ENCODE assay signal across 8 cellular contexts in the genomic region with DNA sequence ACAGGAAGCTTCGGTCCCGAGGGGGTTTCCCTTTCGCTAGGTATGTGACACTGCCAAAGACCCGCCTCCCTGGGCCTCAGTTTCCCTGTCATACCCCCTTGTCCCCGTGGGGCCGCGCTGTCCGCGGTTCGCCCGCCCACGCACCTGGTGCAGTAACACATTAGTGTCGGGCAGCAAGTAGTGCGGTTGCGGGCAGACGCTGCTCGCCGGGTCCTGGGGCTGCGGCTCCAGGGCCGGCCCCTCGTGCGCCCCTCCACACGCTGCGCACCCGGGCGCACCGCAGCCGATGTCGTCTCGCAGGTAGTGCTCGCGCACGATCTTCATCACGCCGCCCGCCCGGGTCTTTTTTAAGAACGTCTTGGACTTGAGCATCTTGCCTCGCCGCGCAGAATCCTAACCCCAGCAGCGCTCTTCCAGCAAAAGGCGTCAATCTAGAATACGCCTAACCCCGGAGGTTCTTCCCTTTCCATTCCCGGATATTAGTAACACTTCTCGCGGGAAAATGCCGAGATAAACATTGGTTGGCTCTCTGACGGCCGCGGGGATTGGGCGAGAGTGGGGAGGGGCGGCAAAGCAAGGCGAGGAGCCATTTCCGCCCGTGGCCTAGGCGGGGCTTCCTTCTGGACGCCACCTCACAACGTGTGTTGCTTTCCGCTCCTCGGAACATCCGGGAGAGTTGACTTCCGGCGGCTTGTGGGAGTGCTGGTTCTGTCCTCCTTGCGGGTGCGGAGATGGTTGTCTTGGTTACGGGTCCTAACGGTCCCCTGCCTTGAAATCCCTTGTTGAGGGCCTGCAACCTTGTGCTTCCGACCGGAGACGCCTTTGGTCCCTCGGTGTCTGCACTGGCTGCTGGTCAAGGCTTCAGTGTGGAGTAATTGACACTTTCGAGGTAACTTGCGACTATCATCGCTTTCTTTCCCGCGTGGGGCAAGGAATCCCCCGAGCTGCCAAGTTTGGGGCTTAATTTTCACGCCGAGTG. TPM values are rescaled to one million over a fixed set of nuclear protein-coding genes. Genes with fewer than 3 reads are reported as not detected.
DNase-seq lines count a peak whose midpoint lies in the region; ATAC-seq, FAIRE-seq and TF ChIP-seq lines count a peak whose summit lies in the region.

A gene with protein sequence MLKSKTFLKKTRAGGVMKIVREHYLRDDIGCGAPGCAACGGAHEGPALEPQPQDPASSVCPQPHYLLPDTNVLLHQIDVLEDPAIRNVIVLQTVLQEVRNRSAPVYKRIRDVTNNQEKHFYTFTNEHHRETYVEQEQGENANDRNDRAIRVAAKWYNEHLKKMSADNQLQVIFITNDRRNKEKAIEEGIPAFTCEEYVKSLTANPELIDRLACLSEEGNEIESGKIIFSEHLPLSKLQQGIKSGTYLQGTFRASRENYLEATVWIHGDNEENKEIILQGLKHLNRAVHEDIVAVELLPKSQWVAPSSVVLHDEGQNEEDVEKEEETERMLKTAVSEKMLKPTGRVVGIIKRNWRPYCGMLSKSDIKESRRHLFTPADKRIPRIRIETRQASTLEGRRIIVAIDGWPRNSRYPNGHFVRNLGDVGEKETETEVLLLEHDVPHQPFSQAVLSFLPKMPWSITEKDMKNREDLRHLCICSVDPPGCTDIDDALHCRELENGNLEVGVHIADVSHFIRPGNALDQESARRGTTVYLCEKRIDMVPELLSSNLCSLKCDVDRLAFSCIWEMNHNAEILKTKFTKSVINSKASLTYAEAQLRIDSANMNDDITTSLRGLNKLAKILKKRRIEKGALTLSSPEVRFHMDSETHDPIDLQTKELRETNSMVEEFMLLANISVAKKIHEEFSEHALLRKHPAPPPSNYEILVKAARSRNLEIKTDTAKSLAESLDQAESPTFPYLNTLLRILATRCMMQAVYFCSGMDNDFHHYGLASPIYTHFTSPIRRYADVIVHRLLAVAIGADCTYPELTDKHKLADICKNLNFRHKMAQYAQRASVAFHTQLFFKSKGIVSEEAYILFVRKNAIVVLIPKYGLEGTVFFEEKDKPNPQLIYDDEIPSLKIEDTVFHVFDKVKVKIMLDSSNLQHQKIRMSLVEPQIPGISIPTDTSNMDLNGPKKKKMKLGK (minus strand): TSS at position 440 of the 979 bp plus-strand sequence. CDS start 68 bp downstream, at position 372.
A gene with protein sequence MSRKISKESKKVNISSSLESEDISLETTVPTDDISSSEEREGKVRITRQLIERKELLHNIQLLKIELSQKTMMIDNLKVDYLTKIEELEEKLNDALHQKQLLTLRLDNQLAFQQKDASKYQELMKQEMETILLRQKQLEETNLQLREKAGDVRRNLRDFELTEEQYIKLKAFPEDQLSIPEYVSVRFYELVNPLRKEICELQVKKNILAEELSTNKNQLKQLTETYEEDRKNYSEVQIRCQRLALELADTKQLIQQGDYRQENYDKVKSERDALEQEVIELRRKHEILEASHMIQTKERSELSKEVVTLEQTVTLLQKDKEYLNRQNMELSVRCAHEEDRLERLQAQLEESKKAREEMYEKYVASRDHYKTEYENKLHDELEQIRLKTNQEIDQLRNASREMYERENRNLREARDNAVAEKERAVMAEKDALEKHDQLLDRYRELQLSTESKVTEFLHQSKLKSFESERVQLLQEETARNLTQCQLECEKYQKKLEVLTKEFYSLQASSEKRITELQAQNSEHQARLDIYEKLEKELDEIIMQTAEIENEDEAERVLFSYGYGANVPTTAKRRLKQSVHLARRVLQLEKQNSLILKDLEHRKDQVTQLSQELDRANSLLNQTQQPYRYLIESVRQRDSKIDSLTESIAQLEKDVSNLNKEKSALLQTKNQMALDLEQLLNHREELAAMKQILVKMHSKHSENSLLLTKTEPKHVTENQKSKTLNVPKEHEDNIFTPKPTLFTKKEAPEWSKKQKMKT (plus strand): TSS at position 673 of the 979 bp plus-strand sequence. CDS start 1,337 bp downstream, outside the sequence.

- H3K4me3 Mint-ChIP-seq in astrocyte (ENCODE audit: unreplicated experiment), result peak within 1 kb of the TSS; percentile 90

- peaks cover 13% of the 10 kb centered on the region for H3K4me1 Mint-ChIP-seq in astrocyte (ENCODE audit: low read depth, unreplicated experiment)

- peak; percentile 96 for FAIRE-seq in astrocyte (lab: Jason Lieb, UNC)

- H3K27ac ChIP-seq in astrocyte (ENCODE audit: low read depth, low read length) (peak within 1 kb of the TSS; percentile 84), rectal smooth muscle tissue (ENCODE audit: low read depth, low read length) (peak within 1 kb of the TSS; percentile 81), aorta (ENCODE audit: low read depth in 1 of 2, low read length in 2 of 2) (peak within 1 kb of the TSS; percentile 31 to 71)

- peak within 1 kb of the TSS; percentile 98 for H3K4me3 ChIP-seq in astrocyte (ENCODE audit: insufficient read depth, low read depth, low read length)
- H3K4me3 ChIP-seq in rectal smooth muscle tissue (ENCODE audit: low read length), result peak within 1 kb of the TSS; percentile 89
- H3K4me3 ChIP-seq in aorta (ENCODE audit: low read length in 2 of 2), result peak within 1 kb of the TSS; percentile 73 to 96

- H3K4me1 ChIP-seq in astrocyte (ENCODE audit: insufficient read depth, low read length) (peaks cover 7% of the 10 kb centered on the region), rectal smooth muscle tissue (ENCODE audit: control insufficient read depth, insufficient read depth, low read length) (peaks cover 10% of the 10 kb centered on the region), aorta (ENCODE audit: control insufficient read depth in 1 of 2, insufficient read depth in 2 of 2, low read length in 2 of 2) (peaks cover 1 to 6% of the 10 kb centered on the region in 2 donors)

- H3K36me3 ChIP-seq in astrocyte (ENCODE audit: insufficient read depth, low read length) (peaks cover 16% of the 10 kb centered on the region), rectal smooth muscle tissue (ENCODE audit: control insufficient read depth, insufficient read depth, low read length) (peaks cover 9% of the 10 kb centered on the region), aorta (ENCODE audit: control insufficient read depth in 1 of 2, insufficient read depth in 2 of 2, low read length in 1 of 2) (peaks cover 3 to 12% of the 10 kb centered on the region in 2 donors)

- 0% methylated on average over 80 to 81 of the region's 81 CpGs for WGBS in aorta, 2 donors

- ATAC-seq in GM18505 (IDR thresholded peaks at IDR 0.05; ENCODE audit: unreplicated experiment) (peak; percentile 97), HG02973 (IDR thresholded peaks at IDR 0.05; ENCODE audit: unreplicated experiment) (peak; percentile 97), aorta (ENCODE audit: low FRiP score) (peak; percentile 100)

- no peak for TF ChIP-seq CTCF in astrocyte (IDR thresholded peaks at IDR 0.05; ENCODE audit: insufficient read depth, low read depth, low read length)

- peak; percentile 95 for DNase-seq in NCI-H2029 (lab: John Stamatoyannopoulos, UW)
- DNase-seq in T-helper 22 cell (ENCODE audit: low read depth), result peak; percentile 95
- peak; percentile 96 for DNase-seq in astrocyte (ENCODE audit: low read depth)
- DNase-seq in hepatic stellate cell (ENCODE audit: low spot score), result peak; percentile 92
- DNase-seq in aorta, result peak; percentile 98 to 99

- peaks cover 96% of the 10 kb centered on the region for H3K79me2 ChIP-seq in astrocyte (ENCODE audit: insufficient read depth, low read length)

- peak within 1 kb of the TSS; percentile 92 for H3K4me2 ChIP-seq in astrocyte (ENCODE audit: low read length)

- intact Hi-C loops in aorta (cut with DNase I), result loop anchor here in 1 of 2 donors (5.0 kb wide), 1 partner anchor 54 kb away; a partner anchor contains a TSS

- H3K27ac Mint-ChIP-seq in astrocyte (ENCODE audit: unreplicated experiment), result peak within 1 kb of the TSS; percentile 97

- peak; percentile 93 for TF ChIP-seq POLR2A in GM18505 (IDR thresholded peaks at IDR 0.05; ENCODE audit: borderline replicate concordance, extremely low read depth, insufficient read depth, insufficient read length)

- H3K27me3 ChIP-seq in astrocyte (ENCODE audit: insufficient read depth, low read length) (no peaks in the 10 kb centered on the region), rectal smooth muscle tissue (ENCODE audit: control insufficient read depth, insufficient read depth, low read length) (no peaks in the 10 kb centered on the region), aorta (ENCODE audit: control insufficient read depth in 1 of 2, insufficient read depth in 2 of 2, low read length in 1 of 2) (no peaks in the 10 kb centered on the region)

- peak within 1 kb of the TSS; percentile 90 for H2AFZ ChIP-seq in astrocyte (ENCODE audit: low read depth, low read length)

- H3K9me3 ChIP-seq in astrocyte (ENCODE audit: insufficient read depth, low read depth, low read length), result no peaks in the 10 kb centered on the region
- no peaks in the 10 kb centered on the region for H3K9me3 ChIP-seq in aorta (ENCODE audit: control insufficient read depth, low read length)

- H4K20me1 ChIP-seq in astrocyte (ENCODE audit: insufficient read depth, low read length), result peaks cover 37% of the 10 kb centered on the region

- H3K27me3 Mint-ChIP-seq in astrocyte (ENCODE audit: low read depth, unreplicated experiment), result no peaks in the 10 kb centered on the region

- H3K9ac ChIP-seq in astrocyte (ENCODE audit: low read length) (peak within 1 kb of the TSS; percentile 93), rectal smooth muscle tissue (ENCODE audit: low read length) (peak within 1 kb of the TSS; percentile 90)

- H3K9me3 Mint-ChIP-seq in astrocyte (ENCODE audit: unreplicated experiment), result no peaks in the 10 kb centered on the region

- H3K36me3 Mint-ChIP-seq in astrocyte (ENCODE audit: low read depth, unreplicated experiment), result peaks cover 4% of the 10 kb centered on the region

RNA-seq across cellular contexts. Expression of the first gene that starts in this region (rescaled TPM):
- total RNA-seq in astrocyte, result 41.8 and 42.1 TPM in 2 replicates
- total RNA-seq in aorta, result 10 to 100 TPM; 26.0 to 27.8 TPM
- 10 to 100 TPM in 1 of 2 donors, 1 to 10 TPM in 1; 6.5 to 13.6 TPM for polyA plus RNA-seq in aorta

RNA-seq across cellular contexts. Expression of the second gene that starts in this region (rescaled TPM):
- total RNA-seq in astrocyte (15.5 and 19.3 TPM in 2 replicates), aorta (10 to 100 TPM; 25.1 to 29.4 TPM)
- polyA plus RNA-seq in aorta, result 10 to 100 TPM in 1 of 2 donors, 1 to 10 TPM in 1; 1.5 to 10.9 TPM

Comparison
In these comparisons a context has a peak if more than half of its experiments do, and no peak if none do; other contexts are left out.
1. Peak in every context shown above with its lines: DNase-seq, ATAC-seq, H3K4me3 ChIP-seq and H3K27ac ChIP-seq.